11 cellular contexts compared by ENCODE assay signal in the genomic region with DNA sequence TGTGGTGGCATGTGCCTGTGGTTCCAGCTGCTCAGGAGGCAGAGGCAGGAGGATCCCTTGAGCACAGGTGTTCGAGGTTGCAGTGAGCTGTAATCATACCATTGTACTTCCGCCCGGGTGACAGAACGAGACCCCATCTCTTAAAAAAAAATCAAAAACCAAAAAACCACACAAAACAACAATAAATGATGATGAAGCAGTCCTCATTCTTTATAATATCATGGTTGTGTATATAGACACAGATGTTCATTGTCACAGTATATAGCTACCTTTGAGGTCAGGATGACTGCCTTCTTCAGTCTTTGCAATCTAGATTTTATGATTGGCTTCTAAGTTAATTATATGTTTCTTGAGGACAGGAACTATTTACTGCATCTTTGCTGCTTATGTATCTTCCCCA.
"Had no signal": no experiment of that assay in that cellular context is flagged by ENCODE, and none has a peak within 500 bp of the region (broad histone marks: within the 10 kb centered on the region; RNA-seq: fewer than 3 reads in every experiment).

No MANE protein-coding gene starts in this region.

- H3K9me3 Mint-ChIP-seq: activated T-helper 2 cell treated with anti-CD3 and anti-CD28 coated beads, Interferon-gamma antibody, Interleukin-2, Interleukin-4, amounts not matched to agents 10 μg/mL and 5 μg/mL and 100 μg/mL, durations not matched to agents 14 hours and 24 hours and 36 hours; naive B cell had no signal

- ATAC-seq: esophagus mucosa had no signal

- H3K27me3 ChIP-seq: ascending aorta, dorsolateral prefrontal cortex, stomach had no signal

- H3K36me3 ChIP-seq: ascending aorta, thoracic aorta had no signal

- H3K4me1 ChIP-seq: ascending aorta had no signal

- H3K27ac Mint-ChIP-seq: activated T-helper 2 cell treated with anti-CD3 and anti-CD28 coated beads, Interferon-gamma antibody, Interleukin-2, Interleukin-4, amounts not matched to agents 10 μg/mL and 5 μg/mL and 100 μg/mL, durations not matched to agents 14 hours and 24 hours and 36 hours had no signal

- H3K27me3 Mint-ChIP-seq: naive B cell had no signal

- H3K4me3 ChIP-seq: ascending aorta, dorsolateral prefrontal cortex, lung, stomach, thoracic aorta had no signal

- DNase-seq: dorsolateral prefrontal cortex; glutamatergic neuron; naive B cell; stimulated activated CD4-positive, alpha-beta T cell treated with anti-CD3 and anti-CD28 coated beads, Interleukin-12 subunit alpha, Interleukin-12 subunit beta, amount 100 ng/mL, for 4 hours; stimulated activated CD4-positive, alpha-beta T cell treated with anti-CD3 and anti-CD28 coated beads, Interleukin-2, amount 100 ng/mL, for 48 hours; stomach had no signal

- H3K9me3 ChIP-seq: ascending aorta, stomach, thoracic aorta had no signal

- H3K27ac ChIP-seq: ascending aorta, dorsolateral prefrontal cortex, stomach, thoracic aorta had no signal
